ENCODE assay signal across 8 cellular contexts in genomic region chr21:33480481-33481103, GRCh38. TPM values are rescaled to one million over a fixed set of nuclear protein-coding genes. Genes with fewer than 3 reads are reported as not detected.
DNase-seq lines count a peak whose midpoint lies in the region; ATAC-seq and TF ChIP-seq lines count a peak whose summit lies in the region.

No MANE protein-coding gene starts in this region.

- DNase-seq in HAP-1 (ENCODE audit: low spot score in 2 of 2) = no peak
- DNase-seq in activated B cell treated with CpG ODN at 0.5 μM for 24 hours = no peak
- no peak for DNase-seq in hepatocyte (ENCODE audit: low spot score)
- DNase-seq in hypothalamus (lab: John Stamatoyannopoulos, UW) = no peak
- DNase-seq in DMS79 treated with DMSO at 0.1 percent for 48 hours (lab: John Stamatoyannopoulos, UW) = no peak

- H3K4me3 Mint-ChIP-seq in activated B cell treated with CpG ODN at 0.5 μM for 24 hours = peak overlapping the region; percentile 92

- POLR2A ChIA-PET in activated B cell treated with CpG ODN at 0.5 μM for 24 hours (lab: Charles Lee) = interaction anchor here (0.7 to 3.4 kb wide), 19 partner anchors 11 to 868 kb away, joined by 3 to 71 read pairs (median 5); partner anchors contain the start of genes CRYZL1, DNAJC28, DONSON and GART

- peak overlapping the region; percentile 80 for H3K4me2 ChIP-seq in hepatocyte

- H3K36me3 ChIP-seq in HAP-1 (replicated peaks) (0 out of 2 replicates have a peak, but pooled peaks cover 3% of the 10 kb centered on the region), hepatocyte (replicated peaks; ENCODE audit: insufficient read depth, low read depth) (no peaks in the 10 kb centered on the region), skeletal muscle tissue (ENCODE audit: control insufficient read depth in 3 of 3, insufficient read depth in 3 of 3, low read length in 3 of 3) (no peaks in the 10 kb centered on the region)

- peaks cover 20% of the 10 kb centered on the region for H3K4me1 Mint-ChIP-seq in activated B cell treated with CpG ODN at 0.5 μM for 24 hours

- H2AFZ ChIP-seq in hepatocyte = peak overlapping the region; percentile 79

- CTCF ChIA-PET in activated B cell treated with CpG ODN at 0.5 μM for 24 hours (lab: Charles Lee) = interaction anchor here (1.0 to 2.1 kb wide), 6 partner anchors 11 to 709 kb away, joined by 3 to 13 read pairs (median 6); partner anchors contain the start of genes DNAJC28 and PAXBP1

- H3K9me3 ChIP-seq in HAP-1 = no peaks in the 10 kb centered on the region; the same call in 1 of the 2 replicates
- H3K9me3 ChIP-seq in hepatocyte (ENCODE audit: low read depth) = no peaks in the 10 kb centered on the region
- H3K9me3 ChIP-seq in skeletal muscle tissue (ENCODE audit: control insufficient read depth in 3 of 3, low read length in 3 of 3) = no peaks in the 10 kb centered on the region

- H3K4me1 ChIP-seq in HAP-1 = no peaks in the 10 kb centered on the region
- peaks cover 7% of the 10 kb centered on the region for H3K4me1 ChIP-seq in hepatocyte (ENCODE audit: insufficient read depth)
- H3K4me1 ChIP-seq in skeletal muscle tissue (ENCODE audit: control insufficient read depth in 3 of 3, insufficient read depth in 3 of 3, low read length in 3 of 3) = peaks cover 7 to 22% (median 11%) of the 10 kb centered on the region in 3 donors

- WGBS in hepatocyte (ENCODE audit: low lambda C conversion rate, missing lambda C conversion rate) = 31% methylated on average over 17 of the region's 17 CpGs

- in situ Hi-C loops in HAP-1 (cut with MboI; ENCODE audit: low sequenced_read_pairs) = loop anchor here (25.0 kb wide), 1 partner anchor 107 kb away; the partner anchor contains the start of gene DONSON

- H3K27ac Mint-ChIP-seq in activated B cell treated with CpG ODN at 0.5 μM for 24 hours = peak overlapping the region; percentile 90

- H3K27me3 ChIP-seq in HAP-1 (ENCODE audit: low read depth) = no peaks in the 10 kb centered on the region
- H3K27me3 ChIP-seq in hepatocyte = no peaks in the 10 kb centered on the region
- no peaks in the 10 kb centered on the region for H3K27me3 ChIP-seq in skeletal muscle tissue (ENCODE audit: control insufficient read depth in 3 of 3, insufficient read depth in 3 of 3, low read length in 3 of 3)

- H4K20me1 ChIP-seq in hepatocyte (ENCODE audit: insufficient read depth, poor library complexity, severe bottlenecking) = peaks cover 6% of the 10 kb centered on the region

- no peaks in the 10 kb centered on the region for H3K9me2 ChIP-seq in hepatocyte (replicated peaks; ENCODE audit: insufficient read depth)

- H3K27me3 Mint-ChIP-seq in activated B cell treated with CpG ODN at 0.5 μM for 24 hours = no peaks in the 10 kb centered on the region

- peak overlapping the region; percentile 86 to 96 (median 92) for H3K9ac ChIP-seq in skeletal muscle tissue (ENCODE audit: low read depth in 1 of 3, low read length in 3 of 3)

- H3K27ac ChIP-seq in hepatocyte = peak overlapping the region; percentile 93
- H3K27ac ChIP-seq in skeletal muscle tissue (ENCODE audit: low read depth, low read length) = peak overlapping the region; percentile 92

- H3K79me2 ChIP-seq in hepatocyte = peaks cover 31% of the 10 kb centered on the region

- peak overlapping the region; percentile 86 for H3K4me3 ChIP-seq in HAP-1
- peak overlapping the region; percentile 74 for H3K4me3 ChIP-seq in hepatocyte
- H3K4me3 ChIP-seq in skeletal muscle tissue (ENCODE audit: low read length in 3 of 3) = peak overlapping the region; percentile 82 to 90 (median 87)

- intact Hi-C loops in activated B cell treated with CpG ODN at 0.5 μM for 24 hours (cut with micrococcal nuclease) = loop anchor here (1.0 to 5.0 kb wide), 3 partner anchors 11 to 868 kb away; partner anchors contain the start of genes CFAP298, CRYZL1 and DNAJC28

- no peaks in the 10 kb centered on the region for H3K9me3 Mint-ChIP-seq in activated B cell treated with CpG ODN at 0.5 μM for 24 hours

- no peak for ATAC-seq in activated B cell treated with CpG ODN at 0.5 μM for 24 hours (ENCODE audit: low read depth)
- no peak for ATAC-seq in GM18517 (IDR thresholded peaks at IDR 0.05; ENCODE audit: unreplicated experiment)
- no peak for ATAC-seq in GM21576 (IDR thresholded peaks at IDR 0.05; ENCODE audit: unreplicated experiment)

- no peak for TF ChIP-seq CTCF in activated B cell treated with CpG ODN at 0.5 μM for 24 hours (IDR thresholded peaks at IDR 0.05)
- no peak for TF ChIP-seq CTCF in hepatocyte (IDR thresholded peaks at IDR 0.05; ENCODE audit: poor library complexity)

- peaks cover 4% of the 10 kb centered on the region for H3K36me3 Mint-ChIP-seq in activated B cell treated with CpG ODN at 0.5 μM for 24 hours (ENCODE audit: low read depth)

RNA-seq across cellular contexts. Expression of gene TMEM50B, which starts 0.8 kb away (rescaled TPM):
- total RNA-seq in activated B cell treated with CpG ODN at 0.5 μM for 24 hours (42.3 and 47.2 TPM in 2 replicates), hepatocyte (67.5 and 88.0 TPM in 2 replicates), skeletal muscle tissue (24.5 TPM)
- polyA plus RNA-seq in hepatocyte = 73.1 and 80.9 TPM in 2 replicates

RNA-seq across cellular contexts. Expression of gene DNAJC28, which starts 10.9 kb away (rescaled TPM):
- total RNA-seq in activated B cell treated with CpG ODN at 0.5 μM for 24 hours = 0.53 and 0.66 TPM in 2 replicates
- 3.8 and 5.8 TPM in 2 replicates for total RNA-seq in hepatocyte
- polyA plus RNA-seq in hepatocyte = 1.2 and 2.0 TPM in 2 replicates
- total RNA-seq in skeletal muscle tissue = 2.1 TPM
